8 cellular contexts compared by ENCODE assay signal in genomic region chr20:50744143-50744792, GRCh38. TPM values are rescaled to one million over a fixed set of nuclear protein-coding genes. Genes with fewer than 3 reads are reported as not detected.
A peak's percentile ranks its signal among the peaks of the same experiment; 100 is the strongest.
DNase-seq lines count a peak whose midpoint lies in the region; ATAC-seq and TF ChIP-seq lines count a peak whose summit lies in the region.

No MANE protein-coding gene starts in this region.

- no peaks in the 10 kb centered on the region for H3K9me3 ChIP-seq in NT2/D1 (ENCODE audit: insufficient read depth, low read length)

- peak overlapping the region; percentile 53 for H3K9ac ChIP-seq in NT2/D1 (ENCODE audit: insufficient read length, low read depth)

- ATAC-seq in GM18502 (IDR thresholded peaks at IDR 0.05; ENCODE audit: poor library complexity, unreplicated experiment) (no peak), GM18517 (IDR thresholded peaks at IDR 0.05; ENCODE audit: unreplicated experiment) (no peak), HG02678 (IDR thresholded peaks at IDR 0.05; ENCODE audit: unreplicated experiment) (no peak)

- H3K36me3 ChIP-seq in NT2/D1 (ENCODE audit: insufficient read depth, insufficient read length, low read length) = peaks cover 39% of the 10 kb centered on the region

- no peaks in the 10 kb centered on the region for H3K27me3 ChIP-seq in NT2/D1 (ENCODE audit: insufficient read depth, insufficient read length)

- H3K4me1 ChIP-seq in NT2/D1 (ENCODE audit: insufficient read depth, insufficient read length) = peaks cover 2% of the 10 kb centered on the region

- H3K4me3 ChIP-seq in NT2/D1 (ENCODE audit: insufficient read length, low read depth) (no peak overlapping the region), epithelial cell of esophagus (ENCODE audit: low read length) (no peak overlapping the region)

- DNase-seq in GM04503 (ENCODE audit: low read depth) = peak; percentile 60
- no peak for DNase-seq in NT2/D1 (ENCODE audit: low read depth, low spot score)
- DNase-seq in epithelial cell of esophagus (ENCODE audit: low read depth) = peak; percentile 90
- DNase-seq in myocyte (ENCODE audit: low read depth) = peak; percentile 88
- no peak for DNase-seq in occipital lobe (lab: John Stamatoyannopoulos, UW)

- peak; percentile 48 for TF ChIP-seq CTCF in epithelial cell of esophagus (IDR thresholded peaks at IDR 0.05; ENCODE audit: insufficient read depth, low read depth, low read length, missing control alignments)

RNA-seq across cellular contexts. Expression of gene PARD6B, which starts 12.9 kb away (rescaled TPM):
- total RNA-seq in myocyte = 0.19 and 0.47 TPM in 2 replicates
- polyA plus RNA-seq in myocyte (2012) = 0.08 TPM
- total RNA-seq in occipital lobe = 17.5 TPM

RNA-seq across cellular contexts. Expression of gene BCAS4, which starts 50.6 kb away (rescaled TPM):
- 4.1 and 5.6 TPM in 2 replicates for total RNA-seq in myocyte
- polyA plus RNA-seq in myocyte (2012) = 13.3 TPM
- total RNA-seq in occipital lobe = 9.8 TPM

RNA-seq across cellular contexts. Expression of gene RIPOR3, which starts 52.9 kb away (rescaled TPM):
- 0.16 and 0.47 TPM in 2 replicates for total RNA-seq in myocyte
- 0.43 TPM for polyA plus RNA-seq in myocyte (2012)
- 1.7 TPM for total RNA-seq in occipital lobe

Comparison
In these comparisons a context has a peak if more than half of its experiments do, and no peak if none do; other contexts are left out.
1. DNase-seq: peak in GM04503 (single experiment), epithelial cell of esophagus (single experiment) and myocyte (single experiment); none in NT2/D1 (single experiment) and occipital lobe (single experiment).
2. RNA of gene PARD6B, which starts 12.9 kb away (total RNA-seq): 17.5 TPM in occipital lobe (single experiment); 0.19 to 0.47 TPM in myocyte; every median in the first group is over 10 times any median in the second.